8 cellular contexts compared by ENCODE assay signal in genomic region chr1:244451951-244452795, GRCh38. TPM values are rescaled to one million over a fixed set of nuclear protein-coding genes. Genes with fewer than 3 reads are reported as not detected.
DNase-seq lines count a peak whose midpoint lies in the region; ATAC-seq and TF ChIP-seq lines count a peak whose summit lies in the region.

No MANE protein-coding gene starts in this region.

- BruUV-seq in mammary epithelial cell (replicated peaks; lab: Mats Ljungman, UMichigan) = no TSS peak

- peak overlapping the region; percentile 79 for H2AFZ ChIP-seq in mammary epithelial cell (ENCODE audit: low read depth, low read length)

- peaks cover 15% of the 10 kb centered on the region for H3K4me1 ChIP-seq in mammary epithelial cell (ENCODE audit: insufficient read depth, low read length)

- peak overlapping the region; percentile 34 for H3K9ac ChIP-seq in mammary epithelial cell (ENCODE audit: insufficient read depth, low read length)

- in situ Hi-C loops in mammary epithelial cell (cut with MboI; ENCODE audit: low sequenced_read_pairs in 2 of 2) = no loop called here

- CTCF ChIA-PET in mammary epithelial cell (lab: Charles Lee; ENCODE audit: low non-redundant PET) = no interaction called here

- H3K4me3 ChIP-seq in WERI-Rb-1 (ENCODE audit: low read depth, low read length) = peak overlapping the region; percentile 100
- peak overlapping the region; percentile 49 to 97 (median 50) for H3K4me3 ChIP-seq in mammary epithelial cell (replicated peaks in 1 of 3; ENCODE audit: insufficient read depth in 1 of 3, low read depth in 2 of 3, low read length in 3 of 3)
- H3K4me3 ChIP-seq in skin epidermis = peak overlapping the region; percentile 61 to 92 (median 89)

- peaks cover 44% of the 10 kb centered on the region for H3K79me2 ChIP-seq in mammary epithelial cell (ENCODE audit: insufficient read depth, low read length)

- H3K27me3 ChIP-seq in WERI-Rb-1 (ENCODE audit: insufficient read depth, low read depth, severe bottlenecking) = no peaks in the 10 kb centered on the region
- H3K27me3 ChIP-seq in mammary epithelial cell (ENCODE audit: insufficient read depth, low read length) = no peaks in the 10 kb centered on the region

- H3K36me3 ChIP-seq in WERI-Rb-1 (peaks cover 6% of the 10 kb centered on the region), mammary epithelial cell (ENCODE audit: insufficient read depth, low read length) (no peaks in the 10 kb centered on the region)

- peak; percentile 98 for DNase-seq in AG08395 (ENCODE audit: low spot score)
- DNase-seq in NCI-H2196 treated with DMSO at 0.1 percent for 48 hours (lab: John Stamatoyannopoulos, UW; ENCODE audit: unreplicated experiment) = peak; percentile 89
- peak; percentile 100 for DNase-seq in WERI-Rb-1
- peak; percentile 99 for DNase-seq in mammary epithelial cell
- DNase-seq in iPS-NIHi11 (ENCODE audit: low spot score) = peak; percentile 96

- no peaks in the 10 kb centered on the region for H4K20me1 ChIP-seq in mammary epithelial cell (ENCODE audit: insufficient read depth, low read length)

- 12% methylated on average over 23 of the region's 47 CpGs for whole genome bisulfite sequencing in mammary epithelial cell (ENCODE audit: low coverage, missing lambda C conversion rate)

- TF ChIP-seq CTCF in WERI-Rb-1 (IDR thresholded peaks at IDR 0.05; ENCODE audit: low read depth, low read length) (peak; percentile 64), mammary epithelial cell (conservative IDR thresholded peaks at IDR 0.05 in 1 of 2, IDR thresholded peaks at IDR 0.05 in 1 of 2; ENCODE audit: extremely low read depth in 1 of 2, insufficient read depth in 1 of 2, low read depth in 1 of 2, low read length in 2 of 2) (peak; percentile 32 to 34)

- intact Hi-C loops in mammary epithelial cell (cut with micrococcal nuclease) = loop anchor here (1.0 kb wide), 3 partner anchors 153 to 201 kb away; partner anchors contain the start of gene DESI2

- ATAC-seq in GM18907 (IDR thresholded peaks at IDR 0.05; ENCODE audit: unreplicated experiment) = peak; percentile 95
- peak; percentile 94 for ATAC-seq in HG03159 (IDR thresholded peaks at IDR 0.05; ENCODE audit: unreplicated experiment)

- H3K9me3 ChIP-seq in WERI-Rb-1 (ENCODE audit: severe bottlenecking) (peaks cover 6% of the 10 kb centered on the region), mammary epithelial cell (replicated peaks; ENCODE audit: insufficient read depth, low read length) (no peaks in the 10 kb centered on the region)

- dilution Hi-C loops in mammary epithelial cell (cut with HindIII; ENCODE audit: low sequenced_read_pairs) = no loop called here

- peak overlapping the region; percentile 88 for H3K27ac ChIP-seq in WERI-Rb-1
- H3K27ac ChIP-seq in mammary epithelial cell (ENCODE audit: insufficient read depth, low read depth, low read length) = peak overlapping the region; percentile 31
- peak overlapping the region; percentile 81 to 98 (median 94) for H3K27ac ChIP-seq in skin epidermis

- peak overlapping the region; percentile 78 for H3K4me2 ChIP-seq in mammary epithelial cell (ENCODE audit: insufficient read depth, low read depth, low read length)

RNA-seq across cellular contexts. Expression of gene ADSS2, which starts 0.5 kb away (rescaled TPM):
- total RNA-seq in mammary epithelial cell = 10 to 100 TPM; 40.2 to 47.6 TPM
- polyA plus RNA-seq in mammary epithelial cell = 25.3 TPM
- polyA minus RNA-seq in mammary epithelial cell = 11.7 TPM

RNA-seq across cellular contexts. Expression of gene CATSPERE, which starts 8.9 kb away (rescaled TPM):
- total RNA-seq in mammary epithelial cell = 1 to 10 TPM; 1.2 to 1.3 TPM
- 0.06 TPM for polyA plus RNA-seq in mammary epithelial cell
- polyA minus RNA-seq in mammary epithelial cell = not detected

Comparison
In these comparisons a context has a peak if more than half of its experiments do, and no peak if none do; other contexts are left out.
1. Peak in every context shown above with its lines: DNase-seq, ATAC-seq, H3K4me3 ChIP-seq and H3K27ac ChIP-seq.
2. H3K27ac ChIP-seq: peak in every context shown above with its lines; median percentile 94 in skin epidermis; 88 in WERI-Rb-1; 31 in mammary epithelial cell.
3. H3K4me3 ChIP-seq: peak in every context shown above with its lines; median percentile 100 in WERI-Rb-1; 89 in skin epidermis; 50 in mammary epithelial cell.